In the genomic region with DNA sequence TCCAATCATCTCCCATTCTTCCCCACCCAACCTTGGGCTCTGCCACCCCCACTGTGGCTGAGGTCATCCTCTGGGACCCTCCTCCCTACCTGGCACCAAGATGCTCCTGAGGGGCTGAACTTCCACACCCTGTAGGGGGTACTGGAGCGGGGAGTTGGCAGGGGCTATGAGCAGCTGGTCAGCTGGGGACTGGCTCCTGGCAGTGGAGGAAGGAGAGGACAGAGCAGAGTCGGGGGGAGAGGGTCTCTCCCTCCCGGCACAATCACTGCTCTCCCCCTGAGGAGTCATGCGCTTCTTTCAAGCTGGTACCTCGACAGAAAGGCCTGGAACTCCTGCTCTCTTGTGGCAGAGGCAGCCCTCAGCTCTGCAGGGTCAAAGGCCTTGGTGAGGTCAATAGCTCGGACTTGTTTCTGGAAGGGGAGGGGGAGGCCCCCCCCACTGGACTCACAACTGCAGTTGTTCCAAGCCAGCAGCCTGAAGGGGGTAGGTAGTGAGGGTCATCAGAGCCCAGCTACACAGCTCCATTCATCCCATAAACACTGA, we compare ENCODE assay signal across 17 cellular contexts. TPM values are rescaled to one million over a fixed set of nuclear protein-coding genes. Genes with fewer than 3 reads are reported as not detected.
DNase-seq lines count a peak whose midpoint lies in the region; ATAC-seq and TF ChIP-seq lines count a peak whose summit lies in the region.
"Had no signal": no experiment of that assay in that cellular context is flagged by ENCODE, and none has a peak within 500 bp of the region (broad histone marks: within the 10 kb centered on the region; RNA-seq: fewer than 3 reads in every experiment).

No MANE protein-coding gene starts in this region.

- H3K4me2 ChIP-seq in neural cell (ENCODE audit: low read length) = peak overlapping the region; percentile 93

- H3K36me3 Mint-ChIP-seq in MCF 10A (ENCODE audit: insufficient read depth, unreplicated experiment) = no peaks in the 10 kb centered on the region

- peak; percentile 4 for DNase-seq in AG08396 (ENCODE audit: low spot score)
- DNase-seq in GM13976 (ENCODE audit: low spot score) = peak; percentile 8
- DNase-seq in ecto neural progenitor cell (ENCODE audit: low spot score) = peak; percentile 54
- no peak for DNase-seq in MCF 10A (ENCODE audit: unreplicated experiment)
- DNase-seq: activated CD4-positive, alpha-beta T cell treated with anti-CD3 and anti-CD28 coated beads for 4 hours; cerebellar nuclear complex; DMS 273 treated with DMSO at 0.1 percent for 48 hours; foreskin keratinocyte; lower lobe of right lung; MG63; NCI-H1930; stimulated activated CD4-positive, alpha-beta T cell treated with anti-CD3 and anti-CD28 coated beads, Interleukin-4, amount 100 ng/mL, for 1 hour; T1000 had no signal

- TF ChIP-seq CTCF in GM13976 (IDR thresholded peaks at IDR 0.05; ENCODE audit: borderline replicate concordance, control extremely low read depth, extremely low read depth, insufficient read depth, missing control alignments) (no peak), neural cell (IDR thresholded peaks at IDR 0.05; ENCODE audit: poor library complexity, severe bottlenecking) (no peak), MCF 10A (IDR thresholded peaks at IDR 0.05; ENCODE audit: unreplicated experiment) (no peak)

- POLR2A ChIA-PET in MCF 10A (lab: Yijun Ruan, JAX) = interaction anchor here (0.6 to 0.7 kb wide), 4 partner anchors 11 to 1002 kb away, joined by 3 to 4 read pairs (median 3); no protein-coding TSS in a partner anchor

- BruUV-seq in MCF 10A (replicated peaks; lab: Mats Ljungman, UMichigan) = no TSS peak

- H3K27me3 ChIP-seq in neural cell (ENCODE audit: insufficient read depth, low read depth, low read length) = peaks cover 47% of the 10 kb centered on the region
- H3K27me3 ChIP-seq: MG63, SJCRH30 had no signal

- ATAC-seq in GM21723 (IDR thresholded peaks at IDR 0.05; ENCODE audit: unreplicated experiment) (no peak), HG03342 (IDR thresholded peaks at IDR 0.05; ENCODE audit: unreplicated experiment) (no peak)
- ATAC-seq: foreskin keratinocyte, lower lobe of right lung had no signal

- CTCF ChIA-PET in MCF 10A (lab: Yijun Ruan, JAX) = interaction anchor here (0.7 to 2.4 kb wide), 9 partner anchors 10 to 1291 kb away, joined by 3 to 18 read pairs (median 4); no protein-coding TSS in a partner anchor

- H3K27ac Mint-ChIP-seq in MCF 10A (ENCODE audit: low read depth, unreplicated experiment) = no peak overlapping the region

- H3K36me3 ChIP-seq in neural cell (ENCODE audit: insufficient read depth, low read length) = peaks cover 14% of the 10 kb centered on the region
- H3K36me3 ChIP-seq: lower lobe of right lung, MG63 had no signal

- H3K9me3 ChIP-seq in neural cell (ENCODE audit: low read length) = no peaks in the 10 kb centered on the region
- H3K9me3 ChIP-seq: lower lobe of right lung, MG63, SJCRH30 had no signal

- H3K4me3 ChIP-seq in neural cell (ENCODE audit: low read length) = peak overlapping the region; percentile 97
- H3K4me3 ChIP-seq: lower lobe of right lung, MG63 had no signal

- H3K9me3 Mint-ChIP-seq in MCF 10A (ENCODE audit: unreplicated experiment) = no peaks in the 10 kb centered on the region

- H3K27me3 Mint-ChIP-seq in MCF 10A (ENCODE audit: insufficient read depth, unreplicated experiment) = no peaks in the 10 kb centered on the region

- peaks cover 3% of the 10 kb centered on the region for H3F3A ChIP-seq in neural cell (ENCODE audit: insufficient read depth, low read length, poor library complexity, severe bottlenecking)

- intact Hi-C loops in MCF 10A (cut with micrococcal nuclease) = no loop called here

- TF ChIP-seq EP300 in neural cell (conservative IDR thresholded peaks at IDR 0.05; ENCODE audit: poor library complexity, severe bottlenecking) = no peak

- H3K4me3 Mint-ChIP-seq in MCF 10A (ENCODE audit: unreplicated experiment) = no peak overlapping the region

- H3K9ac ChIP-seq in neural cell (ENCODE audit: low read length) = peak overlapping the region; percentile 94

- no peak for TF ChIP-seq RAD21 in neural cell (conservative IDR thresholded peaks at IDR 0.05)

- H2AFZ ChIP-seq in neural cell (ENCODE audit: low read depth, low read length) = no peak overlapping the region

- H3K4me1 Mint-ChIP-seq in MCF 10A (ENCODE audit: insufficient read depth, unreplicated experiment) = peaks cover 5% of the 10 kb centered on the region

- peak overlapping the region; percentile 82 for H3K27ac ChIP-seq in neural cell (ENCODE audit: low read length)
- H3K27ac ChIP-seq: foreskin keratinocyte, lower lobe of right lung, SJCRH30 had no signal

- in situ Hi-C loops in GM13976 (cut with MboI; ENCODE audit: low sequenced_read_pairs, unreplicated experiment) = no loop called here

- peaks cover 7% of the 10 kb centered on the region for H3K79me2 ChIP-seq in neural cell (replicated peaks; ENCODE audit: insufficient read depth, low read length)

- no peaks in the 10 kb centered on the region for H4K20me1 ChIP-seq in neural cell (ENCODE audit: insufficient read depth)

- H3K9me2 ChIP-seq in neural cell (ENCODE audit: insufficient read depth, low read length) = no peaks in the 10 kb centered on the region

TF ChIP-seq in neural cell, 6 proteins besides CTCF, POLR2A, EP300 and RAD21:
- TF ChIP-seq, protein P1, sequence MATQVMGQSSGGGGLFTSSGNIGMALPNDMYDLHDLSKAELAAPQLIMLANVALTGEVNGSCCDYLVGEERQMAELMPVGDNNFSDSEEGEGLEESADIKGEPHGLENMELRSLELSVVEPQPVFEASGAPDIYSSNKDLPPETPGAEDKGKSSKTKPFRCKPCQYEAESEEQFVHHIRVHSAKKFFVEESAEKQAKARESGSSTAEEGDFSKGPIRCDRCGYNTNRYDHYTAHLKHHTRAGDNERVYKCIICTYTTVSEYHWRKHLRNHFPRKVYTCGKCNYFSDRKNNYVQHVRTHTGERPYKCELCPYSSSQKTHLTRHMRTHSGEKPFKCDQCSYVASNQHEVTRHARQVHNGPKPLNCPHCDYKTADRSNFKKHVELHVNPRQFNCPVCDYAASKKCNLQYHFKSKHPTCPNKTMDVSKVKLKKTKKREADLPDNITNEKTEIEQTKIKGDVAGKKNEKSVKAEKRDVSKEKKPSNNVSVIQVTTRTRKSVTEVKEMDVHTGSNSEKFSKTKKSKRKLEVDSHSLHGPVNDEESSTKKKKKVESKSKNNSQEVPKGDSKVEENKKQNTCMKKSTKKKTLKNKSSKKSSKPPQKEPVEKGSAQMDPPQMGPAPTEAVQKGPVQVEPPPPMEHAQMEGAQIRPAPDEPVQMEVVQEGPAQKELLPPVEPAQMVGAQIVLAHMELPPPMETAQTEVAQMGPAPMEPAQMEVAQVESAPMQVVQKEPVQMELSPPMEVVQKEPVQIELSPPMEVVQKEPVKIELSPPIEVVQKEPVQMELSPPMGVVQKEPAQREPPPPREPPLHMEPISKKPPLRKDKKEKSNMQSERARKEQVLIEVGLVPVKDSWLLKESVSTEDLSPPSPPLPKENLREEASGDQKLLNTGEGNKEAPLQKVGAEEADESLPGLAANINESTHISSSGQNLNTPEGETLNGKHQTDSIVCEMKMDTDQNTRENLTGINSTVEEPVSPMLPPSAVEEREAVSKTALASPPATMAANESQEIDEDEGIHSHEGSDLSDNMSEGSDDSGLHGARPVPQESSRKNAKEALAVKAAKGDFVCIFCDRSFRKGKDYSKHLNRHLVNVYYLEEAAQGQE (IDR thresholded peaks at IDR 0.05; ENCODE audit: borderline replicate concordance) = no peak
- no peak for TF ChIP-seq POLR2AphosphoS5 (IDR thresholded peaks at IDR 0.05)
- no peak for TF ChIP-seq TAF1 (IDR thresholded peaks at IDR 0.05; ENCODE audit: low read depth)
- TF ChIP-seq SMC3 (conservative IDR thresholded peaks at IDR 0.05; ENCODE audit: poor library complexity) = no peak
- no peak for TF ChIP-seq EZH2 (IDR thresholded peaks at IDR 0.05; ENCODE audit: borderline replicate concordance, insufficient read depth, low read length, poor library complexity, severe bottlenecking)
- no peak for TF ChIP-seq MXI1 (conservative IDR thresholded peaks at IDR 0.05; ENCODE audit: poor library complexity, severe bottlenecking)
TF ChIP-seq in neural cell: peak in this region for 0.

RNA-seq across cellular contexts. Expression of a gene that starts 2.0 kb away (rescaled TPM):
- 99.9 and 152 TPM in 2 replicates for polyA plus RNA-seq in neural cell
- 113 and 119 TPM in 2 replicates for polyA minus RNA-seq in neural cell
- 0.29 and 0.40 TPM in 2 replicates for total RNA-seq in MCF 10A (2022)

RNA-seq across cellular contexts. Expression of a gene that starts 19.7 kb away (rescaled TPM):
- 12.9 and 18.8 TPM in 2 replicates for polyA plus RNA-seq in neural cell
- 6.6 and 6.7 TPM in 2 replicates for polyA minus RNA-seq in neural cell
- 0.37 and 0.83 TPM in 2 replicates for total RNA-seq in MCF 10A (2022)

RNA-seq across cellular contexts. Expression of a gene that starts 26.3 kb away (rescaled TPM):
- polyA plus RNA-seq in neural cell = 141 and 163 TPM in 2 replicates
- 68.3 and 78.4 TPM in 2 replicates for polyA minus RNA-seq in neural cell
- total RNA-seq in MCF 10A (2022) = 1.7 and 2.0 TPM in 2 replicates

RNA-seq across cellular contexts. Expression of a gene that starts 40.0 kb away (rescaled TPM):
- 22.1 and 31.0 TPM in 2 replicates for polyA plus RNA-seq in neural cell
- 13.1 and 21.6 TPM in 2 replicates for polyA minus RNA-seq in neural cell
- 32.0 and 38.0 TPM in 2 replicates for total RNA-seq in MCF 10A (2022)
